40 cellular contexts compared by ENCODE assay signal in the genomic region with DNA sequence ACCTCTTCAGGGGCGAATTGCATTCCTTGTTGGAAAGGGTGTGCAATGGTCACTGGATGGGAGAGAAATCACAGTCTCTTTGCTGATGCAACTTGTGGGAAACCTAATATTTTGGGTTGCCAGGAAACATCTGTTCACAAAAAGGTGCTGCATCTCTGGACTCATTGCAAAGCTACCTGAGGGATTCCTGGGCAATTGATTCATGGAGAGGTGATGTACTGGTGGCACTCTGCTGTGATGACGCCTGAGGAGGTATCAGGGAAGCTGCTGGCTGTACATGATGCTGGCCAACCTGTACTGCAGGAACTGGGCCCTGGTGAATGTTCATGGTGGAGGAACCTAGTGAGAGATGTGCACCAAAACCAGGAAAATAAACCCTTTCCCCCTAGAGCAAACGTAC.
"Had no signal": no experiment of that assay in that cellular context is flagged by ENCODE, and none has a peak within 500 bp of the region (broad histone marks: within the 10 kb centered on the region; RNA-seq: fewer than 3 reads in every experiment).

No MANE protein-coding gene starts in this region.

- H3K27ac Mint-ChIP-seq: activated naive CD4-positive, alpha-beta T cell treated with anti-CD3 and anti-CD28 coated beads for 36 hours; activated naive CD4-positive, alpha-beta T cell treated with anti-CD3 and anti-CD28 coated beads, Interleukin-2, amount 10 ng/mL, durations not matched to agents 7 days and 5 days; activated naive CD4-positive, alpha-beta T cell treated with anti-CD3 and anti-CD28 coated beads, Interleukin-2, amount 50 U/mL, for 24 hours; activated naive CD4-positive, alpha-beta T cell treated with anti-CD3 and anti-CD28 coated beads, Interleukin-2, amount 50 U/mL, for 72 hours; activated naive CD8-positive, alpha-beta T cell; activated naive CD8-positive, alpha-beta T cell treated with anti-CD3 and anti-CD28 coated beads for 36 hours; activated naive CD8-positive, alpha-beta T cell treated with anti-CD3 and anti-CD28 coated beads, Interleukin-2, amount 10 ng/mL, durations not matched to agents 7 days and 5 days; activated naive CD8-positive, alpha-beta T cell treated with anti-CD3 and anti-CD28 coated beads, Interleukin-2, amount 50 U/mL, for 24 hours; activated T-cell treated with anti-CD3 and anti-CD28 coated beads, Interleukin-2, amount 50 U/mL, for 24 hours; activated T-cell treated with anti-CD3 and anti-CD28 coated beads, Interleukin-2, amount 50 U/mL, for 72 hours; activated T-helper 1 cell treated with anti-CD3 and anti-CD28 coated beads, Interleukin-12 subunit alpha, Interleukin-12 subunit beta, Interleukin-2, Interleukin-4 antibody, amounts not matched to agents 30 ng/mL and 10 ng/mL and 1 ng/mL, durations not matched to agents 14 hours and 24 hours and 36 hours; activated T-helper 17 cell treated with anti-CD3 and anti-CD28 coated beads, Interleukin-2, amount 50 U/mL, for 72 hours; activated T-helper 2 cell treated with anti-CD3 and anti-CD28 coated beads, Interferon-gamma antibody, Interleukin-2, Interleukin-4, amounts not matched to agents 10 μg/mL and 5 μg/mL and 100 μg/mL, durations not matched to agents 14 hours and 24 hours and 36 hours; brain had no signal

- H3K4me3 ChIP-seq: adrenal gland, ascending aorta, body of pancreas, breast epithelium, cardiac muscle cell had no signal

- H3K4me1 ChIP-seq: adrenal gland, ascending aorta, body of pancreas, breast epithelium had no signal

- ATAC-seq: activated naive CD4-positive, alpha-beta T cell treated with anti-CD3 and anti-CD28 coated beads, Interleukin-2, amount 50 U/mL, for 72 hours; activated naive CD8-positive, alpha-beta T cell treated with anti-CD3 and anti-CD28 coated beads, Interleukin-2, amount 50 U/mL, for 24 hours; activated T-cell treated with anti-CD3 and anti-CD28 coated beads, Interleukin-2, amount 50 U/mL, for 4 hours; activated T-cell treated with anti-CD3 and anti-CD28 coated beads, Interleukin-2, amount 50 U/mL, for 72 hours; activated T-helper 17 cell treated with anti-CD3 and anti-CD28 coated beads, Interleukin-2, amount 50 U/mL, for 72 hours; body of pancreas had no signal

- H3K9me3 Mint-ChIP-seq: activated naive CD4-positive, alpha-beta T cell treated with anti-CD3 and anti-CD28 coated beads, Interleukin-2, amount 50 U/mL, for 24 hours; activated naive CD8-positive, alpha-beta T cell treated with anti-CD3 and anti-CD28 coated beads, Interleukin-2, amount 50 U/mL, for 24 hours; activated T-helper 1 cell treated with anti-CD3 and anti-CD28 coated beads, Interleukin-12 subunit alpha, Interleukin-12 subunit beta, Interleukin-2, Interleukin-4 antibody, amounts not matched to agents 30 ng/mL and 10 ng/mL and 1 ng/mL, durations not matched to agents 14 hours and 24 hours and 36 hours had no signal

- FAIRE-seq: astrocyte, bronchial epithelial cell had no signal

- H3K4me3 Mint-ChIP-seq: activated naive CD4-positive, alpha-beta T cell treated with anti-CD3 and anti-CD28 coated beads for 36 hours; activated naive CD4-positive, alpha-beta T cell treated with anti-CD3 and anti-CD28 coated beads, Interleukin-2, amount 10 ng/mL, durations not matched to agents 7 days and 5 days; activated naive CD4-positive, alpha-beta T cell treated with anti-CD3 and anti-CD28 coated beads, Interleukin-2, amount 50 U/mL, for 24 hours; activated naive CD8-positive, alpha-beta T cell; activated naive CD8-positive, alpha-beta T cell treated with anti-CD3 and anti-CD28 coated beads for 36 hours; activated naive CD8-positive, alpha-beta T cell treated with anti-CD3 and anti-CD28 coated beads, Interleukin-2, amount 10 ng/mL, durations not matched to agents 7 days and 5 days; activated naive CD8-positive, alpha-beta T cell treated with anti-CD3 and anti-CD28 coated beads, Interleukin-2, amount 50 U/mL, for 24 hours; activated T-cell treated with anti-CD3 and anti-CD28 coated beads, Interleukin-2, amount 50 U/mL, for 24 hours; activated T-cell treated with anti-CD3 and anti-CD28 coated beads, Interleukin-2, amount 50 U/mL, for 4 hours; activated T-cell treated with anti-CD3 and anti-CD28 coated beads, Interleukin-2, amount 50 U/mL, for 72 hours; activated T-helper 1 cell treated with anti-CD3 and anti-CD28 coated beads, Interleukin-12 subunit alpha, Interleukin-12 subunit beta, Interleukin-2, Interleukin-4 antibody, amounts not matched to agents 30 ng/mL and 10 ng/mL and 1 ng/mL, durations not matched to agents 14 hours and 24 hours and 36 hours; activated T-helper 17 cell treated with anti-CD3 and anti-CD28 coated beads, Interleukin-2, amount 50 U/mL, for 72 hours; brain; central memory CD8-positive, alpha-beta T cell had no signal

- H3K4me1 Mint-ChIP-seq: activated naive CD4-positive, alpha-beta T cell treated with anti-CD3 and anti-CD28 coated beads, Interleukin-2, amount 10 ng/mL, durations not matched to agents 7 days and 5 days; activated naive CD4-positive, alpha-beta T cell treated with anti-CD3 and anti-CD28 coated beads, Interleukin-2, amount 50 U/mL, for 24 hours; activated naive CD8-positive, alpha-beta T cell treated with anti-CD3 and anti-CD28 coated beads for 36 hours; activated naive CD8-positive, alpha-beta T cell treated with anti-CD3 and anti-CD28 coated beads, Interleukin-2, amount 10 ng/mL, durations not matched to agents 7 days and 5 days; activated naive CD8-positive, alpha-beta T cell treated with anti-CD3 and anti-CD28 coated beads, Interleukin-2, amount 50 U/mL, for 24 hours; activated T-helper 17 cell treated with anti-CD3 and anti-CD28 coated beads, Interleukin-2, amount 50 U/mL, for 72 hours; central memory CD8-positive, alpha-beta T cell had no signal

- H3K36me3 ChIP-seq: adrenal gland, ascending aorta, brain microvascular endothelial cell, breast epithelium, cardiac muscle cell had no signal

- H3K27ac ChIP-seq: adrenal gland, ascending aorta, body of pancreas, brain microvascular endothelial cell, breast epithelium, cardiac muscle cell had no signal

- DNase-seq: activated effector memory CD4-positive, alpha-beta T cell treated with anti-CD3 and anti-CD28 coated beads, Interleukin-2, amount 50 U/mL, for 16 hours; activated effector memory CD4-positive, alpha-beta T cell treated with Interleukin-2 at 50 U/mL for 16 hours; activated gamma-delta T cell; activated gamma-delta T cell treated with Interleukin-2 at 50 U/mL for 16 hours; activated naive CD4-positive, alpha-beta T cell; activated naive CD4-positive, alpha-beta T cell treated with anti-CD3 and anti-CD28 coated beads for 36 hours; activated naive CD4-positive, alpha-beta T cell treated with anti-CD3 and anti-CD28 coated beads, Interleukin-2, amount 10 ng/mL, durations not matched to agents 7 days and 5 days; activated naive CD4-positive, alpha-beta T cell treated with anti-CD3 and anti-CD28 coated beads, Interleukin-2, amount 50 U/mL, for 16 hours; activated naive CD4-positive, alpha-beta T cell treated with Interleukin-2 at 50 U/mL for 16 hours; activated naive CD8-positive, alpha-beta T cell treated with anti-CD3 and anti-CD28 coated beads for 36 hours; activated naive CD8-positive, alpha-beta T cell treated with anti-CD3 and anti-CD28 coated beads, Interleukin-2, amount 10 ng/mL, durations not matched to agents 7 days and 5 days; activated naive CD8-positive, alpha-beta T cell treated with anti-CD3 and anti-CD28 coated beads, Interleukin-2, amount 50 U/mL, for 24 hours; activated T-cell treated with anti-CD3 and anti-CD28 coated beads, Interleukin-2, amount 50 U/mL, for 1 hour; activated T-cell treated with anti-CD3 and anti-CD28 coated beads, Interleukin-2, amount 50 U/mL, for 24 hours; activated T-cell treated with anti-CD3 and anti-CD28 coated beads, Interleukin-2, amount 50 U/mL, for 4 hours; activated T-cell treated with anti-CD3 and anti-CD28 coated beads, Interleukin-2, amount 50 U/mL, for 48 hours; activated T-cell treated with anti-CD3 and anti-CD28 coated beads, Interleukin-2, amount 50 U/mL, for 72 hours; adrenal gland; amniotic stem cell; amygdala; anterior cingulate cortex; aorta; body of pancreas; brain microvascular endothelial cell; caudate nucleus; central memory CD4-positive, alpha-beta T cell; cerebellar nuclear complex had no signal

- H3K9me3 ChIP-seq: adrenal gland, ascending aorta, body of pancreas, breast epithelium had no signal

- H3K27me3 Mint-ChIP-seq: activated naive CD4-positive, alpha-beta T cell treated with anti-CD3 and anti-CD28 coated beads, Interleukin-2, amount 10 ng/mL, durations not matched to agents 7 days and 5 days; activated naive CD4-positive, alpha-beta T cell treated with anti-CD3 and anti-CD28 coated beads, Interleukin-2, amount 50 U/mL, for 24 hours; activated naive CD8-positive, alpha-beta T cell; activated naive CD8-positive, alpha-beta T cell treated with anti-CD3 and anti-CD28 coated beads for 36 hours; activated naive CD8-positive, alpha-beta T cell treated with anti-CD3 and anti-CD28 coated beads, Interleukin-2, amount 10 ng/mL, durations not matched to agents 7 days and 5 days; activated naive CD8-positive, alpha-beta T cell treated with anti-CD3 and anti-CD28 coated beads, Interleukin-2, amount 50 U/mL, for 24 hours; activated T-cell treated with anti-CD3 and anti-CD28 coated beads, Interleukin-2, amount 50 U/mL, for 24 hours; activated T-helper 17 cell treated with anti-CD3 and anti-CD28 coated beads, Interleukin-2, amount 50 U/mL, for 72 hours; central memory CD8-positive, alpha-beta T cell had no signal

- H3K27me3 ChIP-seq: adrenal gland, ascending aorta, body of pancreas, brain microvascular endothelial cell, breast epithelium, cardiac muscle cell had no signal

- H3K36me3 Mint-ChIP-seq: activated naive CD4-positive, alpha-beta T cell treated with anti-CD3 and anti-CD28 coated beads, Interleukin-2, amount 10 ng/mL, durations not matched to agents 7 days and 5 days; activated naive CD4-positive, alpha-beta T cell treated with anti-CD3 and anti-CD28 coated beads, Interleukin-2, amount 50 U/mL, for 24 hours; activated naive CD4-positive, alpha-beta T cell treated with anti-CD3 and anti-CD28 coated beads, Interleukin-2, amount 50 U/mL, for 72 hours; activated naive CD8-positive, alpha-beta T cell; activated naive CD8-positive, alpha-beta T cell treated with anti-CD3 and anti-CD28 coated beads for 36 hours; activated naive CD8-positive, alpha-beta T cell treated with anti-CD3 and anti-CD28 coated beads, Interleukin-2, amount 10 ng/mL, durations not matched to agents 7 days and 5 days; brain had no signal
